Comparison of ENCODE assay signal across 7 cellular contexts in the genomic region with DNA sequence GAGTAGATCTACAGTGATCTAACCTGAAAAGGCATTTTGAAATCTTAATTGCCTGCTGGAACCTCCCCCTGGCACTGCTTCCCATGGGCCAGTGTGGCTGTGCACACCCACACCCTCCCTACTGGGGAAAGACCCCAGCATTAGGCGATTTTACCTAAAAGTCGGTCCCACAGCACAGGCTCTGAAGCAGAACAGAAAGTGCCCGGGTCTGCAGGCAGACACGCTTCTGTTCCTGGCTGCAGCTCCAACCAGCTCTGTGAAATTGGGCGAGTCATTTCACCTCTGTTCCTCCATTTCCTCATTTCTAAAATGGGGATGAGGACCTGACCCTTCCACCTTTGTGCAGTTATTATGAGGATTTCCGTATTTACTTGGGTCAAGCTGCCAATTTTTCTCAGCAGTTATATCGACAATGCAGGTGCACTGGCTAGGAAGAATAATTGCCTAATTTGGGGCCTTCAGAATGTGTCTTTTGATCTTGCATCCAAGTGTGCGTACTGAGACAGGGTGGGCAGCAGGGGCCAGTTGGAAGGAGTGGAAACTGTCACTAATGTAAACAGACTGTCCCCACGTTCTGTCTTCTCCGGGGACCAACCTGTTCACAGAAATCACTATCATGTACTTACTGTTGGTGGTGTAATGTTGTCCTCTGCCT. TPM values are rescaled to one million over a fixed set of nuclear protein-coding genes. Genes with fewer than 3 reads are reported as not detected.
A peak's percentile ranks its signal among the peaks of the same experiment; 100 is the strongest.
DNase-seq lines count a peak whose midpoint lies in the region; ATAC-seq, FAIRE-seq and TF ChIP-seq lines count a peak whose summit lies in the region.

No MANE protein-coding gene starts in this region.

- no peak overlapping the region for H3K27ac ChIP-seq in H1 (ENCODE audit: low read depth, low read length)
- peak overlapping the region; percentile 69 to 98 (median 72) for H3K27ac ChIP-seq in gastrocnemius medialis

- no peak overlapping the region for H2AFZ ChIP-seq in H1 (ENCODE audit: low read length)

- no peak overlapping the region for H2BK12ac ChIP-seq in H1 (ENCODE audit: low read depth, low read length)

- no peaks in the 10 kb centered on the region for H3K36me3 Mint-ChIP-seq in IgD-negative memory B cell

- H3K23me2 ChIP-seq in H1 (ENCODE audit: low read depth, low read length): no peaks in the 10 kb centered on the region

- no peaks in the 10 kb centered on the region for H3K9me3 Mint-ChIP-seq in IgD-negative memory B cell

- DNase-seq in H1 (ENCODE audit: low read depth in 1 of 2, low spot score in 2 of 2) (no peak), gastrocnemius medialis (no peak), SW 1271 (lab: John Stamatoyannopoulos, UW) (no peak), D341Med (ENCODE audit: low spot score) (no peak)
- DNase-seq in stimulated activated naive CD4-positive, alpha-beta T cell treated with Interleukin-2 at 50 U/mL for 16 hours (lab: John Stamatoyannopoulos, UW): no peak

- H3K27me3 Mint-ChIP-seq in IgD-negative memory B cell: no peaks in the 10 kb centered on the region

- ATAC-seq in GM19395 (IDR thresholded peaks at IDR 0.05; ENCODE audit: unreplicated experiment): peak; percentile 31
- no peak for ATAC-seq in gastrocnemius medialis

- TF ChIP-seq CTCF in H1 (IDR thresholded peaks at IDR 0.05; ENCODE audit: control extremely low read depth in 1 of 3, insufficient read depth in 1 of 3, low read depth in 1 of 3, low read length in 3 of 3): no peak
- no peak for TF ChIP-seq CTCF in gastrocnemius medialis (IDR thresholded peaks at IDR 0.05 in 4 of 5, conservative IDR thresholded peaks at IDR 0.05 in 1 of 5)

- H3K4me3 Mint-ChIP-seq in IgD-negative memory B cell: peak overlapping the region; percentile 43 to 76 (median 54)

- intact Hi-C loops in gastrocnemius medialis (cut with DNase I; ENCODE audit: low total_unique reads): loop anchor here (2.0 to 10.0 kb wide), 2 partner anchors 276 to 600 kb away; no protein-coding TSS in a partner anchor

- H3K9ac ChIP-seq in H1 (replicated peaks in 1 of 4; ENCODE audit: extremely low read depth in 1 of 4, low read depth in 3 of 4, low read length in 3 of 4): no peak overlapping the region

- H3K9me3 ChIP-seq in H1 (ENCODE audit: insufficient read depth in 2 of 2, low read depth in 1 of 2, low read length in 1 of 2) (no peaks in the 10 kb centered on the region), gastrocnemius medialis (no peaks in the 10 kb centered on the region)

- H3K4me3 ChIP-seq in H1 (ENCODE audit: extremely low read depth in 1 of 4, insufficient read depth in 2 of 4, low read depth in 3 of 4, low read length in 4 of 4): no peak overlapping the region
- peak overlapping the region in 2 of 4 donors; percentile 9 to 19 for H3K4me3 ChIP-seq in gastrocnemius medialis

- POLR2A ChIA-PET in H1 (lab: Charles Lee; ENCODE audit: partially characterized antibody): no interaction called here

- no peak for TF ChIP-seq RAD21 in H1 (IDR thresholded peaks at IDR 0.05 in 1 of 2, conservative IDR thresholded peaks at IDR 0.05 in 1 of 2; ENCODE audit: low read depth in 2 of 2, low read length in 2 of 2)

- CTCF ChIA-PET in H1 (lab: Charles Lee; ENCODE audit: partially characterized antibody): interaction anchor here (1.1 to 2.7 kb wide), 3 partner anchors 9 to 351 kb away, joined by 3 to 8 read pairs (median 4); no protein-coding TSS in a partner anchor

- H2BK15ac ChIP-seq in H1 (ENCODE audit: low read length): no peak overlapping the region

- 0 out of 2 replicates have a peak overlapping the region, but pooled peaks have one; percentile 34 for H2BK20ac ChIP-seq in H1 (ENCODE audit: low read length)

- H3K79me1 ChIP-seq in H1 (ENCODE audit: low read depth, low read length): peaks cover 13% of the 10 kb centered on the region

- in situ Hi-C loops in gastrocnemius medialis (cut with MboI; ENCODE audit: low sequenced_read_pairs in 4 of 4): loop anchor here (5.0 to 10.0 kb wide), 5 partner anchors 354 to 496 kb away; no protein-coding TSS in a partner anchor

- H4K8ac ChIP-seq in H1 (ENCODE audit: extremely low read depth, insufficient read depth, low read length): no peak overlapping the region; the same call in 1 of the 2 replicates

- H4K5ac ChIP-seq in H1 (ENCODE audit: insufficient read length, low read depth, low read length): no peak overlapping the region

- H2BK5ac ChIP-seq in H1 (ENCODE audit: low read depth, low read length): no peak overlapping the region; the same call in 1 of the 2 replicates

- no peak overlapping the region for H3K23ac ChIP-seq in H1 (ENCODE audit: insufficient read length)

- no peak for FAIRE-seq in H1 (lab: Jason Lieb, UNC)

- no peak overlapping the region for H3K56ac ChIP-seq in H1 (replicated peaks; ENCODE audit: insufficient read length, low read depth, low read length)

- no peak overlapping the region; the same call in 1 of the 2 replicates for H3K18ac ChIP-seq in H1 (ENCODE audit: extremely low read depth, low read length)

- H3K36me3 ChIP-seq in H1 (ENCODE audit: control insufficient read depth in 2 of 4, insufficient read depth in 4 of 4, low read length in 3 of 4) (no peaks in the 10 kb centered on the region), gastrocnemius medialis (no peaks in the 10 kb centered on the region)

- H3K4me1 Mint-ChIP-seq in IgD-negative memory B cell: peaks cover 75 to 86% (median 77%) of the 10 kb centered on the region in 3 donors

- H2BK120ac ChIP-seq in H1 (replicated peaks; ENCODE audit: low read depth, low read length): no peak overlapping the region

- H4K20me1 ChIP-seq in H1 (replicated peaks in 1 of 2; ENCODE audit: control insufficient read depth in 1 of 2, insufficient read depth in 2 of 2, low read length in 2 of 2): peaks cover 0 to 9% of the 10 kb centered on the region in 2 experiments

- 88% methylated on average over 10 of the region's 10 CpGs; no CpG with 5 or more reads in 1 of the 2 experiments for WGBS in H1 (ENCODE audit: extremely low coverage in 1 of 2, insufficient coverage in 1 of 2, insufficient read length in 1 of 2, insufficient replicate concordance in 2 of 2, low coverage in 1 of 2, low lambda C conversion rate in 2 of 2, missing lambda C conversion rate in 1 of 2), 2 experiments

- H3K4ac ChIP-seq in H1 (replicated peaks; ENCODE audit: insufficient read length, low read depth, low read length): no peak overlapping the region

- H3K4me1 ChIP-seq in H1 (replicated peaks in 1 of 4; ENCODE audit: control insufficient read depth in 3 of 4, insufficient read depth in 4 of 4, low read length in 3 of 4): peaks cover 25 to 56% (median 33%) of the 10 kb centered on the region in 4 experiments
- H3K4me1 ChIP-seq in gastrocnemius medialis: peaks cover 91 to 96% of the 10 kb centered on the region in 2 donors

- peak overlapping the region; percentile 88 to 89 (median 88) for H3K27ac Mint-ChIP-seq in IgD-negative memory B cell

- H3K79me2 ChIP-seq in H1 (ENCODE audit: control insufficient read depth in 1 of 2, insufficient read depth in 2 of 2, low read length in 2 of 2): peaks cover 3 to 90% of the 10 kb centered on the region in 2 experiments; a peak in 2 of 4 replicates

- H3K27me3 ChIP-seq in H1 (replicated peaks in 1 of 4; ENCODE audit: control insufficient read depth in 3 of 4, extremely low read depth in 1 of 4, insufficient read depth in 3 of 4, low read length in 3 of 4) (no peaks in the 10 kb centered on the region), gastrocnemius medialis (no peaks in the 10 kb centered on the region)

- TF ChIP-seq POLR2A in H1 (IDR thresholded peaks at IDR 0.05; ENCODE audit: control extremely low read depth in 1 of 2, low read depth in 2 of 2, low read length in 2 of 2): no peak
- TF ChIP-seq POLR2A in gastrocnemius medialis (IDR thresholded peaks at IDR 0.05): no peak

- TF ChIP-seq EP300 in H1 (IDR thresholded peaks at IDR 0.05; ENCODE audit: borderline replicate concordance in 1 of 2, low read depth in 2 of 2, low read length in 2 of 2): no peak

- no peak overlapping the region; a peak in 1 of 4 replicates for H3K4me2 ChIP-seq in H1 (ENCODE audit: insufficient read depth in 1 of 2, low read depth in 2 of 2, low read length in 2 of 2)

- H3K14ac ChIP-seq in H1 (ENCODE audit: insufficient read length): no peak overlapping the region

- 0 out of 2 replicates have a peak overlapping the region, but pooled peaks have one; percentile 43 for H2AK5ac ChIP-seq in H1 (ENCODE audit: low read depth, low read length)

- no peak overlapping the region for H4K91ac ChIP-seq in H1 (replicated peaks; ENCODE audit: insufficient read length, low read length)

TF ChIP-seq in H1, 55 proteins besides CTCF, POLR2A, EP300 and RAD21:
- TF ChIP-seq SP4 (IDR thresholded peaks at IDR 0.05; ENCODE audit: low read length): no peak
- no peak for TF ChIP-seq NRF1 (IDR thresholded peaks at IDR 0.05; ENCODE audit: low read depth, low read length)
- TF ChIP-seq JUND (IDR thresholded peaks at IDR 0.05; ENCODE audit: low read length): no peak
- no peak for TF ChIP-seq ASH2L (IDR thresholded peaks at IDR 0.05; ENCODE audit: low read length)
- TF ChIP-seq EGR1 (IDR thresholded peaks at IDR 0.05; ENCODE audit: borderline replicate concordance, low read depth, low read length): no peak

RNA-seq across cellular contexts. Expression of a gene that starts 7.1 kb away (rescaled TPM):
- polyA plus RNA-seq in IgD-negative memory B cell (25.1 TPM), H1 (2011; rRNA removed) (7.1 and 8.0 TPM in 2 replicates)
- 13.4 and 14.9 TPM in 2 replicates for total RNA-seq in H1 (2021; fragmentation: NEBNext Ultra II Directional; extraction: Animal tissue kit (Norgen Biotek cat#: 25700))
- polyA plus RNA-seq in H1 (2011; cell fraction: cytosol; rRNA removed): 5.2 TPM
- 9.5 TPM for polyA plus RNA-seq in H1 (2011; cell fraction: nucleus; rRNA removed)
- 6.2 to 8.7 TPM (median 6.8 TPM) in 4 replicates for polyA plus RNA-seq in H1 (2012, experiment 1 of 2)
- 2.2 TPM for polyA plus RNA-seq in H1 (2012, experiment 2 of 2)
- polyA plus RNA-seq in H1 (2013, experiment 1 of 2): 7.3 TPM
- 7.4 TPM for polyA plus RNA-seq in H1 (2013, experiment 2 of 2)
- polyA minus RNA-seq in H1 (2011; rRNA and poly(A)+ RNA removed): 15.0 and 19.5 TPM in 2 replicates
- 7.0 TPM for polyA minus RNA-seq in H1 (2011; cell fraction: cytosol; rRNA and poly(A)+ RNA removed)
- polyA minus RNA-seq in H1 (2011; cell fraction: nucleus; rRNA and poly(A)+ RNA removed): 41.1 TPM
- total RNA-seq in gastrocnemius medialis: 10 to 100 TPM; 12.7 to 26.5 (median 19.4) TPM
